ENCODE assay signal across 10 cellular contexts in the genomic region with DNA sequence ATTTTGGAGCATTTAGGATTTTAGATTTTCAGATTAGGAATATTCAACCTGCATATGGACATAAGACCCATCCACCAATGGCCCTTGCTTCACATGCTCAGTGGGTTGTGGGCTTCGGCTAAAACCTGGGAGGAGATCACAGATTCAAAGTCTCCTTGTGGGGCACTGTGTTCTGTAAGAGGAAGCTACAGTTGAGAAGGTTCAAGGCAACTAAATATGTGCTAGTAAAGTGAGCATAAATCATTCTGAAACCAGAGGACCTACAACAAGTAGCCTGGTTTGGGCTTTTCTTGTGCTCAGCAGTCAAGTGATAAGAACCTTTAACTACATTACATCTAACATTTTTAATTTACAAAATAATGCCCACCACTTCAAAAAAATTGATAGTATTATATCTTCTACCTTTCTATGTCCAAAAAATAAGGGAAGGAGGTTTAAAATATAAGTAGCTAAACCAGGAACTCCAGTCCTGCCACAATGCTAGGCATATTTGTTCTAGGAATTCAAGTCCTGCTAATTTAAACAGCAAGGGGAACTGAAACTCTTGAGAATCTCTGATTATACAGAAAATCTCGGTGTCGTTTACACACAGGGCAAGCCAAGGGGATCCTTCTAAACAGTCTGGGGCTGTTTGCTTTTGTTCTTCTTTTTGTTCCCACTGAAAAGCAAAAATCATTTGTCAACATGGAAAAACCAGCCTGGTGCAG. TPM values are rescaled to one million over a fixed set of nuclear protein-coding genes. Genes with fewer than 3 reads are reported as not detected.
DNase-seq lines count a peak whose midpoint lies in the region; ATAC-seq lines count a peak whose summit lies in the region.
"Had no signal": no experiment of that assay in that cellular context is flagged by ENCODE, and none has a peak within 500 bp of the region (broad histone marks: within the 10 kb centered on the region; RNA-seq: fewer than 3 reads in every experiment).

No MANE protein-coding gene starts in this region.

- DNase-seq in activated naive CD4-positive, alpha-beta T cell treated with anti-CD3 and anti-CD28 coated beads, Interleukin-2, amount 10 ng/mL, durations not matched to agents 7 days and 5 days: no peak
- DNase-seq in activated naive CD4-positive, alpha-beta T cell treated with anti-CD3 and anti-CD28 coated beads, Interleukin-2, amount 50 U/mL, for 16 hours: no peak
- no peak for DNase-seq in central memory CD4-positive, alpha-beta T cell
- DNase-seq in NCI-H1105 treated with DMSO at 0.1 percent for 48 hours (lab: John Stamatoyannopoulos, UW): no peak
- DNase-seq: MG63 had no signal

- no peak overlapping the region for H3K9ac ChIP-seq in subcutaneous abdominal adipose tissue (ENCODE audit: low read length in 5 of 5)

- no peaks in the 10 kb centered on the region for H3K9me3 ChIP-seq in subcutaneous abdominal adipose tissue (ENCODE audit: control insufficient read depth in 5 of 5, low read length in 5 of 5)
- H3K9me3 ChIP-seq: MG63 had no signal

- H3K4me3 Mint-ChIP-seq in activated naive CD4-positive, alpha-beta T cell treated with anti-CD3 and anti-CD28 coated beads, Interleukin-2, amount 10 ng/mL, durations not matched to agents 7 days and 5 days: no peak overlapping the region
- H3K4me3 Mint-ChIP-seq in T-helper 1 cell treated with Interleukin-12 subunit alpha and Interleukin-12 subunit beta and Interleukin-4 antibody, amounts not matched to agents 30 μg/mL and 1 μg/mL, for 36 hours: no peak overlapping the region

- H3K4me1 ChIP-seq in subcutaneous abdominal adipose tissue (ENCODE audit: control insufficient read depth in 5 of 5, insufficient read depth in 5 of 5, low read length in 5 of 5): peaks cover 0 to 54% (median 31%) of the 10 kb centered on the region in 5 donors

- peaks cover 0 to 8% (median 0%) of the 10 kb centered on the region in 5 donors for H3K36me3 ChIP-seq in subcutaneous abdominal adipose tissue (ENCODE audit: control insufficient read depth in 5 of 5, insufficient read depth in 5 of 5, low read length in 5 of 5)
- H3K36me3 ChIP-seq: MG63 had no signal

- H3K27ac ChIP-seq in subcutaneous abdominal adipose tissue (ENCODE audit: low read depth, low read length): peak overlapping the region; percentile 1

- no peaks in the 10 kb centered on the region for H3K27me3 ChIP-seq in subcutaneous abdominal adipose tissue (ENCODE audit: control insufficient read depth in 5 of 5, insufficient read depth in 4 of 5, low read length in 5 of 5)
- H3K27me3 ChIP-seq: MG63 had no signal

- H3K27ac Mint-ChIP-seq in activated naive CD4-positive, alpha-beta T cell treated with anti-CD3 and anti-CD28 coated beads, Interleukin-2, amount 10 ng/mL, durations not matched to agents 7 days and 5 days: peak overlapping the region; percentile 7
- H3K27ac Mint-ChIP-seq in T-helper 1 cell treated with Interleukin-12 subunit alpha and Interleukin-12 subunit beta and Interleukin-4 antibody, amounts not matched to agents 30 μg/mL and 1 μg/mL, for 36 hours: peak overlapping the region; percentile 58

- H3K9me3 Mint-ChIP-seq in activated naive CD4-positive, alpha-beta T cell treated with anti-CD3 and anti-CD28 coated beads, Interleukin-2, amount 10 ng/mL, durations not matched to agents 7 days and 5 days: no peaks in the 10 kb centered on the region
- no peaks in the 10 kb centered on the region for H3K9me3 Mint-ChIP-seq in T-helper 1 cell treated with Interleukin-12 subunit alpha and Interleukin-12 subunit beta and Interleukin-4 antibody, amounts not matched to agents 30 μg/mL and 1 μg/mL, for 36 hours
- H3K9me3 Mint-ChIP-seq: activated naive CD4-positive, alpha-beta T cell treated with anti-CD3 and anti-CD28 coated beads, Interleukin-2, amount 50 U/mL, for 72 hours had no signal

- peak; percentile 48 for ATAC-seq in HG02970 (IDR thresholded peaks at IDR 0.05; ENCODE audit: low FRiP score, unreplicated experiment)
- ATAC-seq in esophagus mucosa: no peak

- H3K4me3 ChIP-seq in subcutaneous abdominal adipose tissue (ENCODE audit: low read depth in 1 of 5, low read length in 5 of 5): no peak overlapping the region
- H3K4me3 ChIP-seq: MG63 had no signal

- peaks cover 46% of the 10 kb centered on the region for H3K36me3 Mint-ChIP-seq in activated naive CD4-positive, alpha-beta T cell treated with anti-CD3 and anti-CD28 coated beads, Interleukin-2, amount 10 ng/mL, durations not matched to agents 7 days and 5 days
- H3K36me3 Mint-ChIP-seq in T-helper 1 cell treated with Interleukin-12 subunit alpha and Interleukin-12 subunit beta and Interleukin-4 antibody, amounts not matched to agents 30 μg/mL and 1 μg/mL, for 36 hours (ENCODE audit: low read depth): peaks cover 29% of the 10 kb centered on the region

- peaks cover 67% of the 10 kb centered on the region for H3K4me1 Mint-ChIP-seq in activated naive CD4-positive, alpha-beta T cell treated with anti-CD3 and anti-CD28 coated beads, Interleukin-2, amount 10 ng/mL, durations not matched to agents 7 days and 5 days
- peaks cover 61% of the 10 kb centered on the region for H3K4me1 Mint-ChIP-seq in T-helper 1 cell treated with Interleukin-12 subunit alpha and Interleukin-12 subunit beta and Interleukin-4 antibody, amounts not matched to agents 30 μg/mL and 1 μg/mL, for 36 hours (ENCODE audit: low read depth)

- no peaks in the 10 kb centered on the region for H3K27me3 Mint-ChIP-seq in activated naive CD4-positive, alpha-beta T cell treated with anti-CD3 and anti-CD28 coated beads, Interleukin-2, amount 10 ng/mL, durations not matched to agents 7 days and 5 days
- H3K27me3 Mint-ChIP-seq in T-helper 1 cell treated with Interleukin-12 subunit alpha and Interleukin-12 subunit beta and Interleukin-4 antibody, amounts not matched to agents 30 μg/mL and 1 μg/mL, for 36 hours (ENCODE audit: low read depth): no peaks in the 10 kb centered on the region

- CTCF ChIA-PET in activated naive CD4-positive, alpha-beta T cell treated with anti-CD3 and anti-CD28 coated beads, Interleukin-2, amount 10 ng/mL, durations not matched to agents 7 days and 5 days (lab: Charles Lee): interaction anchor here (1.4 kb wide), 1 partner anchor 39 kb away, joined by 3 read pairs; no protein-coding TSS in a partner anchor

RNA-seq across cellular contexts. Expression of gene FOXO1, which starts 36.6 kb away (rescaled TPM):
- 8.0 TPM for total RNA-seq in esophagus mucosa
